15 cellular contexts compared by ENCODE assay signal in the genomic region with DNA sequence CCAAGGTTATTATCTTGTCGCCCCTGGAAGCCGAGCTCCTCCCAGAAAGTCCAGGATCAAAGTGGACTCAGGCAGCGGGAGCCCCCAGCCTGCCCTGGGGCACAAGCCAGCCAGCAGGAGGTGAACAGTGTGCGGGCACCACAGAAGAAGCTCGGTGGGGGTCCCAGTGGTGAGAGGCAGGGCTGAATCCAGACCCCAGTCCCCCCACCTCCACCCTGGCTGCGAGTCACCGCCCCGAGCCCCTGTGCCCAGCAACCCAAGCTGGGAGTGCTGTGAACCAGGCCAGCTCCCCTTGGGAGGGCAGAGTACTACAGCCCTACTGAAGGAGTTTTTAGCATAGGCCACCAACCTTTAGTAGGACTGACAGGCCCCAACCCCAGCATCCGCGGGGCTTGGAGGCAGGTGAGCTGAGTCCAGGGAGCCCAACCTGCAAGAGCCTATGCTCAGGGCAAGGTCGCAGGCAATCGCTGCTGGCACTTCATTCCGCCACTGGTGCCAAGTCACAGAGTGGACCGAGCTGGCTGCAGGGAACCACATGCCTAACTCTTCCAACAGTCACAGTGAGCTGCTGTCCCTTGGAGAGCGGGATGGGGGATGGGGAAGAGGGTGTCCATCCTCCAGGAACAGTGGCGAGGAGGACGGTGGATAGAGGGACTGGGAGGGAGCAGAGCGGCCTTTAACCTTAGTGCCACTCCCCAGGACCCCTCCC. TPM values are rescaled to one million over a fixed set of nuclear protein-coding genes. Genes with fewer than 3 reads are reported as not detected.
A peak's percentile ranks its signal among the peaks of the same experiment; 100 is the strongest.
DNase-seq lines count a peak whose midpoint lies in the region; ATAC-seq, FAIRE-seq and TF ChIP-seq lines count a peak whose summit lies in the region.
"Had no signal": no experiment of that assay in that cellular context is flagged by ENCODE, and none has a peak within 500 bp of the region (broad histone marks: within the 10 kb centered on the region; RNA-seq: fewer than 3 reads in every experiment).

No MANE protein-coding gene starts in this region.

- H3K27ac ChIP-seq in right cardiac atrium (ENCODE audit: low read length): no peak overlapping the region
- H3K27ac ChIP-seq in tibial nerve: peak overlapping the region in 1 of 4 donors; percentile 76
- H3K27ac ChIP-seq: transverse colon had no signal

- peaks cover 2% of the 10 kb centered on the region for H3K9me3 Mint-ChIP-seq in natural killer cell treated with Interleukin-12 subunit alpha and Interleukin-12 subunit beta and Interleukin-15 and Interleukin-18, amount 100 ng/mL, for 72 hours
- peaks cover 0 to 2% of the 10 kb centered on the region in 2 donors for H3K9me3 Mint-ChIP-seq in natural killer cell
- H3K9me3 Mint-ChIP-seq: activated naive CD8-positive, alpha-beta T cell treated with anti-CD3 and anti-CD28 coated beads for 36 hours had no signal

- no peak overlapping the region for H3K4me3 ChIP-seq in right cardiac atrium (ENCODE audit: low read length)
- peak overlapping the region in 1 of 4 donors; percentile 65 for H3K4me3 ChIP-seq in tibial nerve
- H3K4me3 ChIP-seq: transverse colon had no signal

- H3K4me3 Mint-ChIP-seq in natural killer cell treated with Interleukin-12 subunit alpha and Interleukin-12 subunit beta and Interleukin-15 and Interleukin-18, amount 100 ng/mL, for 72 hours: no peak overlapping the region
- H3K4me3 Mint-ChIP-seq in natural killer cell: no peak overlapping the region
- H3K4me3 Mint-ChIP-seq: activated naive CD8-positive, alpha-beta T cell treated with anti-CD3 and anti-CD28 coated beads for 36 hours had no signal

- WGBS in right cardiac atrium: 48% methylated on average over 18 of the region's 18 CpGs
- WGBS in tibial nerve, 2 donors: 51 to 54% methylated on average over 12 to 15 of the region's 18 CpGs

- peak; percentile 19 to 43 for ATAC-seq in natural killer cell treated with Interleukin-12 subunit alpha and Interleukin-12 subunit beta and Interleukin-15 and Interleukin-18, amount 100 ng/mL, for 72 hours
- no peak for ATAC-seq in natural killer cell
- peak; percentile 25 to 61 for ATAC-seq in right cardiac atrium
- ATAC-seq in HG03442 (IDR thresholded peaks at IDR 0.05; ENCODE audit: unreplicated experiment): no peak

- H3K36me3 Mint-ChIP-seq in natural killer cell treated with Interleukin-12 subunit alpha and Interleukin-12 subunit beta and Interleukin-15 and Interleukin-18, amount 100 ng/mL, for 72 hours: no peaks in the 10 kb centered on the region
- no peaks in the 10 kb centered on the region for H3K36me3 Mint-ChIP-seq in natural killer cell
- H3K36me3 Mint-ChIP-seq: activated naive CD8-positive, alpha-beta T cell treated with anti-CD3 and anti-CD28 coated beads for 36 hours had no signal

- peaks cover 0 to 2% (median 0%) of the 10 kb centered on the region in 3 donors for H3K36me3 ChIP-seq in tibial nerve
- H3K36me3 ChIP-seq: transverse colon had no signal

- DNase-seq in natural killer cell treated with Interleukin-12 subunit alpha and Interleukin-12 subunit beta and Interleukin-15 and Interleukin-18, amount 100 ng/mL, for 72 hours (ENCODE audit: low spot score): no peak
- DNase-seq in natural killer cell (no peak), right cardiac atrium (peak in 2 of 3 donors; percentile 66 to 69), midbrain (lab: John Stamatoyannopoulos, UW) (peak; percentile 63), urothelium cell line (ENCODE audit: low spot score) (no peak), tibial nerve (ENCODE audit: low spot score in 2 of 2) (no peak), HuH-7 (ENCODE audit: low spot score) (no peak)
- DNase-seq: activated naive CD8-positive, alpha-beta T cell treated with anti-CD3 and anti-CD28 coated beads for 36 hours; foreskin melanocyte; NCI-H1092 treated with DMSO at 0.1 percent for 48 hours; SHP77; transverse colon had no signal

- H3K4me1 ChIP-seq in right cardiac atrium (ENCODE audit: control insufficient read depth, insufficient read depth, low read length): no peaks in the 10 kb centered on the region
- peaks cover 0 to 44% (median 4%) of the 10 kb centered on the region in 4 donors for H3K4me1 ChIP-seq in tibial nerve

- peaks cover 19 to 21% of the 10 kb centered on the region in 2 donors for H3K27me3 Mint-ChIP-seq in natural killer cell treated with Interleukin-12 subunit alpha and Interleukin-12 subunit beta and Interleukin-15 and Interleukin-18, amount 100 ng/mL, for 72 hours
- H3K27me3 Mint-ChIP-seq in natural killer cell (ENCODE audit: low read depth in 2 of 2): peaks cover 22 to 32% of the 10 kb centered on the region in 2 donors

- H3K27me3 ChIP-seq in right cardiac atrium (ENCODE audit: control insufficient read depth, insufficient read depth) (no peaks in the 10 kb centered on the region), tibial nerve (peaks cover 0 to 27% of the 10 kb centered on the region in 2 donors)

- TF ChIP-seq POLR2A in tibial nerve (IDR thresholded peaks at IDR 0.05): no peak

- intact Hi-C loops in natural killer cell (cut with micrococcal nuclease) (no loop called here), right cardiac atrium (cut with DNase I) (no loop called here)

- FAIRE-seq in urothelium cell line (lab: Jason Lieb, UNC): peak; percentile 77
- FAIRE-seq: TTC549 had no signal

- no peak for TF ChIP-seq CTCF in natural killer cell (IDR thresholded peaks at IDR 0.05)
- no peak for TF ChIP-seq CTCF in tibial nerve (IDR thresholded peaks at IDR 0.05)

- H3K9me3 ChIP-seq in right cardiac atrium (ENCODE audit: control insufficient read depth, low read length): no peaks in the 10 kb centered on the region
- no peaks in the 10 kb centered on the region for H3K9me3 ChIP-seq in tibial nerve
- H3K9me3 ChIP-seq: transverse colon had no signal

- H3K27ac Mint-ChIP-seq in natural killer cell treated with Interleukin-12 subunit alpha and Interleukin-12 subunit beta and Interleukin-15 and Interleukin-18, amount 100 ng/mL, for 72 hours: no peak overlapping the region
- no peak overlapping the region for H3K27ac Mint-ChIP-seq in natural killer cell
- H3K27ac Mint-ChIP-seq: activated naive CD8-positive, alpha-beta T cell treated with anti-CD3 and anti-CD28 coated beads for 36 hours had no signal

- peak in 1 of 2 donors; percentile 47 for TF ChIP-seq EP300 in tibial nerve (IDR thresholded peaks at IDR 0.05)

- no peaks in the 10 kb centered on the region for H3K4me1 Mint-ChIP-seq in natural killer cell treated with Interleukin-12 subunit alpha and Interleukin-12 subunit beta and Interleukin-15 and Interleukin-18, amount 100 ng/mL, for 72 hours (ENCODE audit: low read depth in 2 of 2)
- no peaks in the 10 kb centered on the region for H3K4me1 Mint-ChIP-seq in natural killer cell

RNA-seq across cellular contexts. Expression of gene PIEZO2, which starts 3.0 kb away (rescaled TPM):
- not detected for total RNA-seq in natural killer cell treated with Interleukin-12 subunit alpha and Interleukin-12 subunit beta and Interleukin-15 and Interleukin-18, amount 100 ng/mL, for 72 hours
- not detected for total RNA-seq in natural killer cell
- under 1 TPM; 0.54 to 0.93 (median 0.65) TPM for total RNA-seq in right cardiac atrium
- polyA plus RNA-seq in right cardiac atrium: 0.18 TPM
- total RNA-seq in tibial nerve: 10 to 100 TPM; 17.0 to 27.7 (median 22.3) TPM
- total RNA-seq: activated naive CD8-positive, alpha-beta T cell treated with anti-CD3 and anti-CD28 coated beads for 36 hours; NCI-H460 had no signal

Comparison
In these comparisons a context has a peak if more than half of its experiments do, and no peak if none do; other contexts are left out.
1. ATAC-seq: peak in natural killer cell treated with Interleukin-12 subunit alpha and Interleukin-12 subunit beta and Interleukin-15 and Interleukin-18, amount 100 ng/mL, for 72 hours (2 of 2) and right cardiac atrium (2 of 2); none in natural killer cell (0 of 3) and HG03442 (single experiment).
2. DNase-seq: peak in right cardiac atrium (2 of 3) and midbrain (single experiment); none in natural killer cell treated with Interleukin-12 subunit alpha and Interleukin-12 subunit beta and Interleukin-15 and Interleukin-18, amount 100 ng/mL, for 72 hours (single experiment), natural killer cell (single experiment), urothelium cell line (single experiment), tibial nerve (0 of 2) and HuH-7 (single experiment).
3. RNA of gene PIEZO2, which starts 3.0 kb away (total RNA-seq): 17.0 to 27.7 TPM in tibial nerve; 0.54 to 0.93 TPM in right cardiac atrium, not detected in natural killer cell treated with Interleukin-12 subunit alpha and Interleukin-12 subunit beta and Interleukin-15 and Interleukin-18, amount 100 ng/mL, for 72 hours and not detected in natural killer cell; every median in the first group is over 4 times any median in the second.